Comparison of ENCODE assay signal across 8 cellular contexts in genomic region chr20:43457640-43458421, GRCh38. TPM values are rescaled to one million over a fixed set of nuclear protein-coding genes. Genes with fewer than 3 reads are reported as not detected.
DNase-seq lines count a peak whose midpoint lies in the region; ATAC-seq and TF ChIP-seq lines count a peak whose summit lies in the region.

SRSF6 (plus strand) TSS chr20:43457896; CDS start chr20:43458034, 138 bp downstream.

- no peak for TF ChIP-seq CTCF in liver (IDR thresholded peaks at IDR 0.05; ENCODE audit: low read depth, low read length, missing input control)

- H3K36me3 Mint-ChIP-seq in dendritic cell treated with granulocyte-macrophage colony-stimulating factor and Interleukin-4, amounts not matched to agents 40 ng/mL and 50 ng/mL, for 4 days (ENCODE audit: low read depth), result peaks cover 58% of the 10 kb centered on the region

- peaks cover 0 to 7% (median 0%) of the 10 kb centered on the region in 11 experiments; a peak in 3 of 22 replicates for H3K9me3 ChIP-seq in BLaER1 treated with 17β-estradiol and CSF1 and Interleukin-3, amounts not matched to agents 10 nM and 100 nM (replicated peaks in 1 of 11)
- no peaks in the 10 kb centered on the region for H3K9me3 ChIP-seq in liver (ENCODE audit: control insufficient read depth in 4 of 4, low read length in 3 of 4)

- H4K20me1 ChIP-seq in BLaER1 treated with 17β-estradiol and CSF1 and Interleukin-3, amounts not matched to agents 10 nM and 100 nM, result peaks cover 40 to 49% (median 45%) of the 10 kb centered on the region in 11 experiments

- DNase-seq in GM19240 (ENCODE audit: insufficient read length, low spot score), result peak; percentile 78
- DNase-seq in NCI-H69 (lab: John Stamatoyannopoulos, UW), result peak; percentile 89
- peak; percentile 91 to 94 for DNase-seq in activated CD4-positive, alpha-beta T cell treated with anti-CD3 and anti-CD28 coated beads, Interleukin-2, amount 50 U/mL, for 24 hours (ENCODE audit: low read depth in 1 of 2, low spot score in 1 of 2)
- peak; percentile 95 for DNase-seq in stimulated activated CD4-positive, alpha-beta T cell treated with anti-CD3 and anti-CD28 coated beads, Interleukin-4, amount 100 ng/mL, for 1 hour

- no peaks in the 10 kb centered on the region for H3K9me3 Mint-ChIP-seq in dendritic cell treated with granulocyte-macrophage colony-stimulating factor and Interleukin-4, amounts not matched to agents 40 ng/mL and 50 ng/mL, for 4 days

- peaks cover 16% of the 10 kb centered on the region for H3K27me3 Mint-ChIP-seq in dendritic cell treated with granulocyte-macrophage colony-stimulating factor and Interleukin-4, amounts not matched to agents 40 ng/mL and 50 ng/mL, for 4 days

- no peak for TF ChIP-seq RAD21 in liver (IDR thresholded peaks at IDR 0.05)

- H3K4me2 ChIP-seq in BLaER1 treated with 17β-estradiol and CSF1 and Interleukin-3, amounts not matched to agents 10 nM and 100 nM, result peak within 1 kb of the TSS; percentile 85 to 99 (median 96)

- intact Hi-C loops in dendritic cell treated with granulocyte-macrophage colony-stimulating factor and Interleukin-4, amounts not matched to agents 40 ng/mL and 50 ng/mL, for 4 days (cut with micrococcal nuclease), result loop anchor here (1.0 to 10.0 kb wide), 2 partner anchors 56 to 1843 kb away; partner anchors contain the start of gene CHD6

- H3K36me3 ChIP-seq in BLaER1 treated with 17β-estradiol and CSF1 and Interleukin-3, amounts not matched to agents 10 nM and 100 nM, result peaks cover 40 to 41% (median 40%) of the 10 kb centered on the region in 11 experiments
- peaks cover 0 to 30% (median 26%) of the 10 kb centered on the region in 4 donors for H3K36me3 ChIP-seq in liver (ENCODE audit: control insufficient read depth in 4 of 4, insufficient read depth in 3 of 4, low read depth in 1 of 4, low read length in 3 of 4)

- H3K27ac ChIP-seq in BLaER1 treated with 17β-estradiol and CSF1 and Interleukin-3, amounts not matched to agents 10 nM and 100 nM, result peak within 1 kb of the TSS; percentile 100
- peak within 1 kb of the TSS; percentile 93 to 100 for H3K27ac ChIP-seq in liver (ENCODE audit: low read depth in 1 of 2, low read length in 2 of 2)

- ATAC-seq in HG03457 (IDR thresholded peaks at IDR 0.05; ENCODE audit: unreplicated experiment), result peak; percentile 65

- peak within 1 kb of the TSS; percentile 79 to 96 (median 95) for H3K4me3 ChIP-seq in BLaER1 treated with 17β-estradiol and CSF1 and Interleukin-3, amounts not matched to agents 10 nM and 100 nM
- peak within 1 kb of the TSS; percentile 84 to 95 (median 95) for H3K4me3 ChIP-seq in liver (ENCODE audit: low read depth in 1 of 3, low read length in 3 of 3)

- peaks cover 19% of the 10 kb centered on the region for H3K4me1 Mint-ChIP-seq in dendritic cell treated with granulocyte-macrophage colony-stimulating factor and Interleukin-4, amounts not matched to agents 40 ng/mL and 50 ng/mL, for 4 days (ENCODE audit: low read depth)

- peak within 1 kb of the TSS; percentile 100 for H3K9ac ChIP-seq in BLaER1 treated with 17β-estradiol and CSF1 and Interleukin-3, amounts not matched to agents 10 nM and 100 nM
- H3K9ac ChIP-seq in liver (ENCODE audit: low read depth in 1 of 2, low read length in 2 of 2), result peak within 1 kb of the TSS; percentile 80 to 100

- H3K27me3 ChIP-seq in BLaER1 treated with 17β-estradiol and CSF1 and Interleukin-3, amounts not matched to agents 10 nM and 100 nM, result no peaks in the 10 kb centered on the region
- H3K27me3 ChIP-seq in liver (ENCODE audit: control insufficient read depth in 4 of 4, insufficient read depth in 4 of 4, low read length in 3 of 4), result no peaks in the 10 kb centered on the region

- peak within 1 kb of the TSS; percentile 94 for H3K4me3 Mint-ChIP-seq in dendritic cell treated with granulocyte-macrophage colony-stimulating factor and Interleukin-4, amounts not matched to agents 40 ng/mL and 50 ng/mL, for 4 days

- H3K4me1 ChIP-seq in BLaER1 treated with 17β-estradiol and CSF1 and Interleukin-3, amounts not matched to agents 10 nM and 100 nM, result peaks cover 22 to 44% (median 28%) of the 10 kb centered on the region in 10 experiments
- peaks cover 2 to 39% (median 25%) of the 10 kb centered on the region in 4 donors for H3K4me1 ChIP-seq in liver (ENCODE audit: control insufficient read depth in 4 of 4, insufficient read depth in 4 of 4, low read length in 3 of 4)

- under 1% methylated on average over 101 of the region's 101 CpGs for WGBS in liver

- peak within 1 kb of the TSS; percentile 99 for H3K27ac Mint-ChIP-seq in dendritic cell treated with granulocyte-macrophage colony-stimulating factor and Interleukin-4, amounts not matched to agents 40 ng/mL and 50 ng/mL, for 4 days

TF ChIP-seq in liver, 16 proteins besides CTCF, POLR2A, EP300 and RAD21:
- peak in 1 of 2 donors; percentile 2 for TF ChIP-seq HNF4A (conservative IDR thresholded peaks at IDR 0.05)
- TF ChIP-seq ZBTB33 (IDR thresholded peaks at IDR 0.05), result no peak
- TF ChIP-seq YY1 (IDR thresholded peaks at IDR 0.05), result peak; percentile 92
- peak; percentile 55 for TF ChIP-seq SP1 (IDR thresholded peaks at IDR 0.05)
- TF ChIP-seq HNF4G (IDR thresholded peaks at IDR 0.05), result no peak
- TF ChIP-seq JUND (IDR thresholded peaks at IDR 0.05), result peak in 1 of 2 donors; percentile 31
- peak; percentile 96 for TF ChIP-seq TAF1 (conservative IDR thresholded peaks at IDR 0.05)
- TF ChIP-seq ATF3 (IDR thresholded peaks at IDR 0.05), result no peak
- peak; percentile 96 for TF ChIP-seq REST (IDR thresholded peaks at IDR 0.05)
- TF ChIP-seq EGR1 (IDR thresholded peaks at IDR 0.05; ENCODE audit: low read depth in 2 of 2), result no peak

RNA-seq across cellular contexts. Expression of gene SRSF6, which starts in this region (rescaled TPM):
- 10 to 100 TPM; 33.8 to 40.9 TPM for total RNA-seq in liver
- polyA plus RNA-seq in liver, result 10 to 100 TPM; 41.3 to 47.5 TPM

Comparison
In these comparisons a context has a peak if more than half of its experiments do, and no peak if none do; other contexts are left out.
1. Peak in every context shown above with its lines: DNase-seq, ATAC-seq, H3K4me3 ChIP-seq and H3K27ac ChIP-seq.